In the genomic region with DNA sequence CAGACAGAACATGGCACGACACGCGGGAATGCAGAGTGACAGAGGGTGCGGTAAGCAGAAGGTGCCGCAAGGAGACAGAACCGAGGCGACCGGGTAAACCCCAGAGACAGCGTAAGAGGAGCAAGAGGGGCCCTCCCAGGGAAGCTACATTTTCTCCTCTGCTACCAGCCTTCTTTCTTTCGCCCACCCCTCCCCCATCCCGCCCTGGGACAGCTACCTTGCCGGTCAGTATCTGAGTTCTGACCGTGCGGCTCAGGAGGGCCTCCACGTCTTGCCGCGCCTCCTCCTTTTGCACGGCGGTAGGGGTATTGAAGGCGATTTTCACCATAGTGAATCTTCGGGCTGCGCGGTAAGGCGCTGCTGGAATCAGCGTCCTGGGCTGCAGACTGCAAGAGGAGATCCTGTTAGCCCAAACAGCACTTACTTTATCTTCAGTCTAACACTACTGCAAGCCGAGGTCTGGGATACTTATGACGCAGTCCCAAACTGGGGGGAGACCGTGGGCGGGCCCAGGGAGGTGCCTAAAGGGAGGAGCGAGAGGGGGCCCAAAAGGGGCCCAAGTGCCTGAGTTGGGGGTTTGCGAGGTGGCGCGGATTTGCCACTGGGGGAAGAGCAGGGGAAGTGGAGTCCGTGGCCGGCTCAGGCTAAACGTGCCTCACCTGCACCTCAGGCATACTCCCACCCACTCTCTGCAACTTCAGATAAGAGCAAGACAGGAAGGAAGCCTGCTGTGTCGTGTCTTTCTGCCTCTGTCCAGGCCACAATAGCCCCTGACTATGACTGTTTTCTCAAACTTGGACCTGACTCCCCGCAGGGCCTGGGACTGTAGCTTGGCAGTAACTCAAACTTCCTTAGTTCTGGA, we compare ENCODE assay signal across 8 cellular contexts. TPM values are rescaled to one million over a fixed set of nuclear protein-coding genes. Genes with fewer than 3 reads are reported as not detected.
DNase-seq lines count a peak whose midpoint lies in the region; ATAC-seq and TF ChIP-seq lines count a peak whose summit lies in the region.

TSS of gene ITM2A (minus strand) at position 447 of the 862 bp plus-strand sequence. CDS start at position 328, 119 bp downstream.

- H3K4me1 ChIP-seq in mononuclear cell (ENCODE audit: insufficient read depth, low read length) = peaks cover 4% of the 10 kb centered on the region

- no peaks in the 10 kb centered on the region for H3K27me3 ChIP-seq in mononuclear cell (ENCODE audit: insufficient read depth, low read length)

- H3K9me3 ChIP-seq in mononuclear cell (ENCODE audit: low read depth, low read length) = no peaks in the 10 kb centered on the region

- no peak for TF ChIP-seq CTCF in coronary artery (IDR thresholded peaks at IDR 0.05)

- ATAC-seq in GM18909 (IDR thresholded peaks at IDR 0.05; ENCODE audit: poor library complexity, unreplicated experiment) (peak; percentile 68), HG03103 (IDR thresholded peaks at IDR 0.05; ENCODE audit: low read depth, unreplicated experiment) (peak; percentile 62)

- peak within 1 kb of the TSS; percentile 67 for H3K4me3 ChIP-seq in coronary artery
- peak within 1 kb of the TSS; percentile 55 for H3K4me3 ChIP-seq in mononuclear cell (ENCODE audit: low read length)

- peak within 1 kb of the TSS in 1 of 2 donors; percentile 67 for H3K27ac ChIP-seq in coronary artery

- DNase-seq in activated CD4-positive, CD25-positive, alpha-beta regulatory T cell treated with anti-CD3 and anti-CD28 coated beads, Interleukin-2, amount 50 U/mL, for 72 hours = peak; percentile 53
- DNase-seq in coronary artery (ENCODE audit: low spot score) (no peak), HK-2 (ENCODE audit: unreplicated experiment) (no peak), epidermal melanocyte (ENCODE audit: insufficient read length, low spot score) (no peak)
- DNase-seq in stimulated activated CD8-positive, alpha-beta memory T cell treated with anti-CD3 and anti-CD28 coated beads, Interleukin-4, amount 100 ng/mL, for 48 hours = peak; percentile 72

RNA-seq across cellular contexts. Expression of gene ITM2A, which starts in this region (rescaled TPM):
- total RNA-seq in mononuclear cell = 72.8 TPM

Comparison
In these comparisons a context has a peak if more than half of its experiments do, and no peak if none do; other contexts are left out.
1. DNase-seq: peak in activated CD4-positive, CD25-positive, alpha-beta regulatory T cell treated with anti-CD3 and anti-CD28 coated beads, Interleukin-2, amount 50 U/mL, for 72 hours (single experiment) and stimulated activated CD8-positive, alpha-beta memory T cell treated with anti-CD3 and anti-CD28 coated beads, Interleukin-4, amount 100 ng/mL, for 48 hours (single experiment); none in coronary artery (single experiment), HK-2 (single experiment) and epidermal melanocyte (single experiment).